ENCODE assay signal across 13 cellular contexts in genomic region chr6:31037692-31038091, GRCh38. TPM values are rescaled to one million over a fixed set of nuclear protein-coding genes. Genes with fewer than 3 reads are reported as not detected.
DNase-seq lines count a peak whose midpoint lies in the region; ATAC-seq, FAIRE-seq and TF ChIP-seq lines count a peak whose summit lies in the region.
"Had no signal": no experiment of that assay in that cellular context is flagged by ENCODE, and none has a peak within 500 bp of the region (broad histone marks: within the 10 kb centered on the region; RNA-seq: fewer than 3 reads in every experiment).

No MANE protein-coding gene starts in this region.

- TF ChIP-seq POLR2A in GM12891 (IDR thresholded peaks at IDR 0.05; ENCODE audit: low read depth, low read length), result no peak

- no peak for DNase-seq in GM12891 (ENCODE audit: insufficient read length, low spot score)
- peak; percentile 55 for DNase-seq in astrocyte of the hippocampus (ENCODE audit: low read depth, low spot score)
- peak; percentile 43 for DNase-seq in inferior parietal cortex (ENCODE audit: extremely low spot score)
- peak; percentile 70 for DNase-seq in stromal cell of bone marrow (ENCODE audit: low read depth)
- DNase-seq in SIG-M5 (lab: John Stamatoyannopoulos, UW), result no peak
- DNase-seq in SKM-1 (lab: John Stamatoyannopoulos, UW; ENCODE audit: unreplicated experiment), result no peak
- no peak for DNase-seq in NCI-H2171 (lab: John Stamatoyannopoulos, UW)
- DNase-seq: cortex of kidney; H9; left colon; stimulated activated CD4-positive, alpha-beta T cell treated with anti-CD3 and anti-CD28 coated beads, Interleukin-4, amount 100 ng/mL, for 24 hours; T-helper 2 cell had no signal

- no peak for ATAC-seq in GM19455 (IDR thresholded peaks at IDR 0.05; ENCODE audit: unreplicated experiment)
- ATAC-seq: left colon had no signal

- FAIRE-seq in GM12891 (lab: Jason Lieb, UNC), result peak; percentile 13

TF ChIP-seq in GM12891, 5 proteins besides CTCF, POLR2A, EP300 and RAD21:
- TF ChIP-seq SPI1 (IDR thresholded peaks at IDR 0.05; ENCODE audit: low read depth, low read length) (no peak), POU2F2 (IDR thresholded peaks at IDR 0.05; ENCODE audit: low read depth, low read length) (no peak), PAX5 (IDR thresholded peaks at IDR 0.05; ENCODE audit: insufficient read depth, low read length, severe bottlenecking) (no peak), POLR2AphosphoS5 (IDR thresholded peaks at IDR 0.05; ENCODE audit: low read depth, low read length) (no peak), TAF1 (IDR thresholded peaks at IDR 0.05; ENCODE audit: low read depth, low read length) (no peak)
TF ChIP-seq in GM12891: peak in this region for 0.

RNA-seq across cellular contexts. Expression of gene MUC22, which starts 27.4 kb away (rescaled TPM):
- polyA plus RNA-seq in GM12891 (2012; ENCODE audit: low read depth, missing spikeins), result 0.01 TPM

RNA-seq across cellular contexts. Expression of gene MUC21, which starts 54.2 kb away (rescaled TPM):
- 0.03 TPM for polyA plus RNA-seq in GM12891 (2012; ENCODE audit: low read depth, missing spikeins)

Comparison
In these comparisons a context has a peak if more than half of its experiments do, and no peak if none do; other contexts are left out.
1. DNase-seq: peak in astrocyte of the hippocampus (single experiment), inferior parietal cortex (single experiment) and stromal cell of bone marrow (single experiment); none in GM12891 (single experiment), SIG-M5 (single experiment), SKM-1 (single experiment) and NCI-H2171 (single experiment).